ENCODE assay signal across 20 cellular contexts in the genomic region with DNA sequence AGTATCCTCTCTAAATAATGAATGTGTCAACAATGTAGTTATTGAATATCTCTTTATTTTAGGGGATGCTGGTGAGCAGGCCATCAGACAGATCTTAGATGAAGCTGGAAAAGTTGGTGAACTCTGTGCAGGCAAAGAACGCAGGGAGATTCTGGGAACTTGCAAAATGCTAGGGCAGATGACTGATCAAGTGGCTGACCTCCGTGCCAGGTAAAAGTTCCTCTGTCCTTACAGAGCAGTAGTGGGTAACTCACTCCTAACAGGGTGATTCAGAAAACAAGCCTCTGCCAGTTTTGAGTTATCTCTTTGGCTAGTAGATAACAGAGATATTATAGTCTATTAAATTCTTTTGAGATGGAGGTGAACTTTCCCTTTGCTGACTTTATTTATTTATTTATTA.
A peak's percentile ranks its signal among the peaks of the same experiment; 100 is the strongest.
DNase-seq lines count a peak whose midpoint lies in the region; ATAC-seq and TF ChIP-seq lines count a peak whose summit lies in the region.
"Had no signal": no experiment of that assay in that cellular context is flagged by ENCODE, and none has a peak within 500 bp of the region (broad histone marks: within the 10 kb centered on the region; RNA-seq: fewer than 3 reads in every experiment).

No MANE protein-coding gene starts in this region.

- H3K9ac ChIP-seq in adipocyte (ENCODE audit: low read length), result peak overlapping the region; percentile 50

- no peaks in the 10 kb centered on the region for H3K9me3 Mint-ChIP-seq in natural killer cell treated with Interleukin-12 subunit alpha and Interleukin-12 subunit beta and Interleukin-15 and Interleukin-18, amount 100 ng/mL, for 72 hours
- H3K9me3 Mint-ChIP-seq in natural killer cell, result no peaks in the 10 kb centered on the region
- H3K9me3 Mint-ChIP-seq: CD4-positive, CD25-positive, alpha-beta regulatory T cell; H9 had no signal

- no peak for DNase-seq in natural killer cell treated with Interleukin-12 subunit alpha and Interleukin-12 subunit beta and Interleukin-15 and Interleukin-18, amount 100 ng/mL, for 72 hours (ENCODE audit: low spot score)
- DNase-seq in natural killer cell, result no peak
- DNase-seq in adipocyte (ENCODE audit: low read depth), result no peak
- DNase-seq in right lobe of liver, result peak in 1 of 3 donors; percentile 41
- DNase-seq in NOMO-1 treated with DMSO at 0.1 percent for 48 hours (lab: John Stamatoyannopoulos, UW; ENCODE audit: unreplicated experiment), result no peak
- DNase-seq: CD4-positive, CD25-positive, alpha-beta regulatory T cell; COR-L47; DMS 273 treated with DMSO at 0.1 percent for 48 hours; DMS79 treated with DMSO at 0.1 percent for 48 hours; H9; KG1; NCI-H1105; NCI-H146; NCI-H2029; NCI-H345; NCI-H524 treated with DMSO at 0.1 percent for 48 hours; NCI-H82 had no signal

- H3K4me3 ChIP-seq in adipocyte (ENCODE audit: low read length), result no peak overlapping the region
- no peak overlapping the region for H3K4me3 ChIP-seq in right lobe of liver

- WGBS in right lobe of liver (ENCODE audit: insufficient coverage, low coverage, low lambda C conversion rate, missing lambda C conversion rate), result 25% methylated on average over 2 of the region's 2 CpGs

- no peaks in the 10 kb centered on the region for H3K27me3 Mint-ChIP-seq in natural killer cell treated with Interleukin-12 subunit alpha and Interleukin-12 subunit beta and Interleukin-15 and Interleukin-18, amount 100 ng/mL, for 72 hours
- H3K27me3 Mint-ChIP-seq in natural killer cell (ENCODE audit: low read depth in 2 of 2), result no peaks in the 10 kb centered on the region
- H3K27me3 Mint-ChIP-seq: CD4-positive, CD25-positive, alpha-beta regulatory T cell had no signal

- TF ChIP-seq CTCF in natural killer cell (IDR thresholded peaks at IDR 0.05) (no peak), right lobe of liver (IDR thresholded peaks at IDR 0.05) (no peak)

- peak overlapping the region; percentile 41 to 99 for H3K27ac Mint-ChIP-seq in natural killer cell treated with Interleukin-12 subunit alpha and Interleukin-12 subunit beta and Interleukin-15 and Interleukin-18, amount 100 ng/mL, for 72 hours
- peak overlapping the region in 1 of 2 donors; percentile 27 for H3K27ac Mint-ChIP-seq in natural killer cell
- H3K27ac Mint-ChIP-seq: CD4-positive, CD25-positive, alpha-beta regulatory T cell had no signal

- H3K36me3 ChIP-seq in adipocyte (ENCODE audit: control insufficient read depth, insufficient read depth, low read length, severe bottlenecking) (peaks cover 36% of the 10 kb centered on the region), right lobe of liver (no peaks in the 10 kb centered on the region)

- H3K27ac ChIP-seq in right lobe of liver, result peak overlapping the region; percentile 4 to 37 (median 19)
- H3K27ac ChIP-seq: HL-60 had no signal

- H3K27me3 ChIP-seq in adipocyte (replicated peaks; ENCODE audit: control insufficient read depth, insufficient read depth, low read length) (no peaks in the 10 kb centered on the region), right lobe of liver (no peaks in the 10 kb centered on the region)

- peaks cover 42 to 60% of the 10 kb centered on the region in 2 donors for H3K4me1 Mint-ChIP-seq in natural killer cell treated with Interleukin-12 subunit alpha and Interleukin-12 subunit beta and Interleukin-15 and Interleukin-18, amount 100 ng/mL, for 72 hours (ENCODE audit: low read depth in 2 of 2)
- H3K4me1 Mint-ChIP-seq in natural killer cell, result peaks cover 37 to 52% of the 10 kb centered on the region in 2 donors

- no peak for ATAC-seq in natural killer cell treated with Interleukin-12 subunit alpha and Interleukin-12 subunit beta and Interleukin-15 and Interleukin-18, amount 100 ng/mL, for 72 hours
- ATAC-seq in natural killer cell (no peak), right lobe of liver (peak; percentile 78 to 86 (median 84)), GM21360 (IDR thresholded peaks at IDR 0.05; ENCODE audit: unreplicated experiment) (no peak), GM21825 (IDR thresholded peaks at IDR 0.05; ENCODE audit: unreplicated experiment) (no peak)

- no peak overlapping the region for H3K4me3 Mint-ChIP-seq in natural killer cell treated with Interleukin-12 subunit alpha and Interleukin-12 subunit beta and Interleukin-15 and Interleukin-18, amount 100 ng/mL, for 72 hours
- no peak overlapping the region for H3K4me3 Mint-ChIP-seq in natural killer cell
- H3K4me3 Mint-ChIP-seq: CD4-positive, CD25-positive, alpha-beta regulatory T cell; H9 had no signal

- H3K9me3 ChIP-seq in adipocyte (ENCODE audit: control insufficient read depth, low read length) (no peaks in the 10 kb centered on the region), right lobe of liver (no peaks in the 10 kb centered on the region)

- peaks cover 8% of the 10 kb centered on the region for H3K36me3 Mint-ChIP-seq in natural killer cell treated with Interleukin-12 subunit alpha and Interleukin-12 subunit beta and Interleukin-15 and Interleukin-18, amount 100 ng/mL, for 72 hours
- no peaks in the 10 kb centered on the region for H3K36me3 Mint-ChIP-seq in natural killer cell

- peaks cover 55% of the 10 kb centered on the region for H3K4me1 ChIP-seq in adipocyte (ENCODE audit: control insufficient read depth, insufficient read depth, low read length)
- peaks cover 0 to 19% (median 8%) of the 10 kb centered on the region in 4 donors for H3K4me1 ChIP-seq in right lobe of liver

- no peak for TF ChIP-seq POLR2A in right lobe of liver (IDR thresholded peaks at IDR 0.05)

- intact Hi-C loops in natural killer cell (cut with micrococcal nuclease), result no loop called here
- intact Hi-C loops in right lobe of liver (cut with DNase I), result no loop called here

Comparison
In these comparisons a context has a peak if more than half of its experiments do, and no peak if none do; other contexts are left out.
1. ATAC-seq: peak in right lobe of liver (4 of 4); none in natural killer cell treated with Interleukin-12 subunit alpha and Interleukin-12 subunit beta and Interleukin-15 and Interleukin-18, amount 100 ng/mL, for 72 hours (0 of 2), natural killer cell (0 of 3), GM21360 (single experiment) and GM21825 (single experiment).